ENCODE assay signal across 8 cellular contexts in the genomic region with DNA sequence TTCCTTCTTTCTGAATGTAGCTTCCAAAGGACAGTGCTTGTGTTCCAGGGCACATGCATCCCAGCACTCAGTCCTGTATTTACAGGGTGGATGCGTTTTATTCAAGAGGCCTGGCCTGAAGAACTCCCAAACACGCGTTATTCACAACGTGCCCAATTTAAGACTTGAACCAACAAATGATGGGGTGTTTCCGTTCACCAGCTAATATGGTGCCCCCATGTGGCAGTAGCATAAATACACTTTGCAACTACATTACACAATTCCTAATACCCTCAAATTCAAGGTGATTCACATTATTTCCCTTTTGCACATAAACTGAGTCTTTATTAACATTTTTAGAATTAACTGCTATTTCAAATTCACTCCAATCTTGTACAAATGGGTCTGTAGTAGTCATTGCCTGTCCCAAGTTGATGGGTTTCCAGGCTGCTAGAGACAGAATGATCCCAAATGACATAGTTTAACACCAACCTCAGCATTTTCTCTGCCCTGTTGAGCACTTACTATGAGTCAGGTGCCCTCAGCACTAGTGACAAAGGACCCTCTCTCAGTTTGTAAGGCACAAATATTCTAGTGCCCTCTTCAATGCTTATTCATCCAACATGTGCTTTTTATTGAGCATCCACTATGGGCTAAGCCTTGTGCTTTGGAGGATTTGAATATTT. TPM values are rescaled to one million over a fixed set of nuclear protein-coding genes. Genes with fewer than 3 reads are reported as not detected.
DNase-seq lines count a peak whose midpoint lies in the region; ATAC-seq and TF ChIP-seq lines count a peak whose summit lies in the region.

No MANE protein-coding gene starts in this region.

- H2BK120ac ChIP-seq in IMR-90 (ENCODE audit: low read depth, low read length) = peak overlapping the region; percentile 67

- H3K9ac ChIP-seq in DND-41 (ENCODE audit: low read depth, low read length) (no peak overlapping the region), IMR-90 (ENCODE audit: low read depth, low read length) (peak overlapping the region; percentile 22; the same call in 1 of the 2 replicates)

- peak overlapping the region; percentile 64; the same call in 1 of the 2 replicates for H4K91ac ChIP-seq in IMR-90 (ENCODE audit: insufficient read depth, low read depth, low read length)

- H3K36me3 ChIP-seq in DND-41 (ENCODE audit: insufficient read depth, low read length) (no peaks in the 10 kb centered on the region), IMR-90 (ENCODE audit: control insufficient read depth, insufficient read depth, low read length) (no peaks in the 10 kb centered on the region)

- DNase-seq in DND-41 (no peak), IMR-90 (peak; percentile 22), astrocyte of the cerebellum (ENCODE audit: low read depth) (no peak), lung microvascular endothelial cell (ENCODE audit: low read depth in 2 of 2) (peak; percentile 65 to 70), omental fat pad (ENCODE audit: low spot score) (no peak), NCI-H2029 (lab: John Stamatoyannopoulos, UW) (no peak)

- in situ Hi-C loops in IMR-90 (cut with MboI; ENCODE audit: low sequenced_read_pairs) (no loop called here), astrocyte of the cerebellum (cut with HindIII; ENCODE audit: low sequenced_read_pairs) (no loop called here)

- peak overlapping the region in 1 of 2 experiments; percentile 44; a peak in 2 of 4 replicates for H4K8ac ChIP-seq in IMR-90 (ENCODE audit: low read depth in 2 of 2, low read length in 2 of 2)

- H3K56ac ChIP-seq in IMR-90 (ENCODE audit: extremely low read depth, insufficient read depth, low read length) = no peak overlapping the region

- H3K18ac ChIP-seq in IMR-90 (ENCODE audit: low read depth, low read length) = peak overlapping the region; percentile 90

- no peaks in the 10 kb centered on the region for H3K9me3 ChIP-seq in DND-41 (ENCODE audit: insufficient read depth, low read length, severe bottlenecking)
- no peaks in the 10 kb centered on the region for H3K9me3 ChIP-seq in IMR-90 (ENCODE audit: control insufficient read depth, insufficient read depth, low read length)

- CTCF ChIA-PET in IMR-90 (lab: Yijun Ruan, JAX) = no interaction called here

- POLR2A ChIA-PET in IMR-90 (lab: Charles Lee; ENCODE audit: unreplicated experiment) = no interaction called here

- H3K4me1 ChIP-seq in DND-41 (ENCODE audit: insufficient read depth, low read length) (no peaks in the 10 kb centered on the region), IMR-90 (ENCODE audit: control insufficient read depth, insufficient read depth, low read length) (peaks cover 8% of the 10 kb centered on the region)

- ATAC-seq in DND-41 (ENCODE audit: insufficient read depth, low read depth) (no peak), IMR-90 (ENCODE audit: low read depth) (no peak; the same call in 1 of the 2 replicates), GM18867 (IDR thresholded peaks at IDR 0.05; ENCODE audit: unreplicated experiment) (no peak), omental fat pad (ENCODE audit: low FRiP score) (no peak), HG03442 (IDR thresholded peaks at IDR 0.05; ENCODE audit: unreplicated experiment) (no peak)

- H3K79me2 ChIP-seq in DND-41 (ENCODE audit: insufficient read depth, low read length) = no peaks in the 10 kb centered on the region

- no TSS peak for BruUV-seq in IMR-90 (replicated peaks; lab: Mats Ljungman, UMichigan)

- no peak overlapping the region for H2AK9ac ChIP-seq in IMR-90 (replicated peaks; ENCODE audit: low read depth, low read length, poor library complexity)

- H2BK20ac ChIP-seq in IMR-90 (ENCODE audit: low read depth, low read length) = peak overlapping the region; percentile 64

- TF ChIP-seq RAD21 in IMR-90 (IDR thresholded peaks at IDR 0.05; ENCODE audit: low read length) = 0 out of 2 replicates have a peak, but pooled peaks have one; percentile 2

- no CpG with 5 or more reads among the region's 5 CpGs for WGBS in IMR-90 (ENCODE audit: extremely low coverage in 2 of 2, insufficient read length in 1 of 2), 2 experiments

- H4K5ac ChIP-seq in IMR-90 (ENCODE audit: low read depth, low read length) = peak overlapping the region; percentile 94

- H3K4ac ChIP-seq in IMR-90 (ENCODE audit: low read depth, low read length) = peak overlapping the region; percentile 63

- no peak overlapping the region for H2AK5ac ChIP-seq in IMR-90 (ENCODE audit: low read depth, low read length)

- TF ChIP-seq CTCF in DND-41 (IDR thresholded peaks at IDR 0.05; ENCODE audit: borderline replicate concordance, extremely low read depth, low read length, poor library complexity, severe bottlenecking) (peak; percentile 51), IMR-90 (conservative IDR thresholded peaks at IDR 0.05; ENCODE audit: low read depth, low read length) (peak; percentile 34), astrocyte of the cerebellum (IDR thresholded peaks at IDR 0.05; ENCODE audit: low read depth, low read length, missing control alignments) (peak; percentile 25), omental fat pad (IDR thresholded peaks at IDR 0.05) (no peak)

- H3K4me2 ChIP-seq in DND-41 (ENCODE audit: insufficient read depth, low read length) (no peak overlapping the region), IMR-90 (ENCODE audit: low read depth, low read length) (no peak overlapping the region)

- H2BK5ac ChIP-seq in IMR-90 (ENCODE audit: low read depth, low read length, poor library complexity, severe bottlenecking) = peak overlapping the region; percentile 51

- 0 out of 3 replicates have a peak overlapping the region, but pooled peaks have one; percentile 49 for H2BK15ac ChIP-seq in IMR-90 (ENCODE audit: low read depth, low read length)

- H3K4me3 ChIP-seq in DND-41 (ENCODE audit: low read depth in 1 of 2, low read length in 2 of 2) (no peak overlapping the region), IMR-90 (ENCODE audit: insufficient read depth, low read depth, low read length) (no peak overlapping the region), astrocyte of the cerebellum (ENCODE audit: low read depth, low read length) (no peak overlapping the region)

- dilution Hi-C loops in IMR-90 (cut with HindIII; ENCODE audit: low sequenced_read_pairs, unreplicated experiment) = no loop called here

- H3K9me1 ChIP-seq in IMR-90 (ENCODE audit: insufficient read depth, low read length) = peaks cover 3% of the 10 kb centered on the region; the same call in 1 of the 2 replicates

- no peak overlapping the region; the same call in 1 of the 2 replicates for H3K23ac ChIP-seq in IMR-90 (ENCODE audit: low read depth, low read length)

- H2AFZ ChIP-seq in DND-41 (ENCODE audit: low read depth, low read length) (no peak overlapping the region), IMR-90 (replicated peaks; ENCODE audit: low read length, poor library complexity) (no peak overlapping the region)

- no peak for TF ChIP-seq POLR2A in IMR-90 (IDR thresholded peaks at IDR 0.05; ENCODE audit: low read depth, low read length)

- H3K27ac ChIP-seq in DND-41 (ENCODE audit: low read length) = no peak overlapping the region
- peak overlapping the region; percentile 82; the same call in 1 of the 2 replicates for H3K27ac ChIP-seq in IMR-90 (ENCODE audit: insufficient read depth, low read length)

- no peaks in the 10 kb centered on the region for H3K79me1 ChIP-seq in IMR-90 (ENCODE audit: low read depth in 1 of 2, low read length in 2 of 2)

- H3K14ac ChIP-seq in IMR-90 (replicated peaks; ENCODE audit: low read depth, low read length) = peak overlapping the region; percentile 10; the same call in 1 of the 2 replicates

- H3K27me3 ChIP-seq in DND-41 (ENCODE audit: insufficient read depth, low read length, poor library complexity) (no peaks in the 10 kb centered on the region), IMR-90 (ENCODE audit: control insufficient read depth, insufficient read depth, low read length) (no peaks in the 10 kb centered on the region)

- H4K20me1 ChIP-seq in DND-41 (ENCODE audit: insufficient read depth, low read length) = no peaks in the 10 kb centered on the region
- H4K20me1 ChIP-seq in IMR-90 (ENCODE audit: insufficient read depth, low read length) = no peaks in the 10 kb centered on the region

- intact Hi-C loops in IMR-90 (cut with micrococcal nuclease) = loop anchor here (2.0 kb wide), 1 partner anchor 17 kb away; no protein-coding TSS in a partner anchor

TF ChIP-seq in IMR-90, 13 proteins besides CTCF, POLR2A, EP300 and RAD21:
- TF ChIP-seq, protein P1, sequence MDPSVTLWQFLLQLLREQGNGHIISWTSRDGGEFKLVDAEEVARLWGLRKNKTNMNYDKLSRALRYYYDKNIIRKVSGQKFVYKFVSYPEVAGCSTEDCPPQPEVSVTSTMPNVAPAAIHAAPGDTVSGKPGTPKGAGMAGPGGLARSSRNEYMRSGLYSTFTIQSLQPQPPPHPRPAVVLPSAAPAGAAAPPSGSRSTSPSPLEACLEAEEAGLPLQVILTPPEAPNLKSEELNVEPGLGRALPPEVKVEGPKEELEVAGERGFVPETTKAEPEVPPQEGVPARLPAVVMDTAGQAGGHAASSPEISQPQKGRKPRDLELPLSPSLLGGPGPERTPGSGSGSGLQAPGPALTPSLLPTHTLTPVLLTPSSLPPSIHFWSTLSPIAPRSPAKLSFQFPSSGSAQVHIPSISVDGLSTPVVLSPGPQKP (IDR thresholded peaks at IDR 0.05; ENCODE audit: borderline replicate concordance, low read depth, low read length) = no peak
- TF ChIP-seq BHLHE40 (IDR thresholded peaks at IDR 0.05; ENCODE audit: low read depth, low read length) (no peak), SMC3 (IDR thresholded peaks at IDR 0.05; ENCODE audit: low read depth, low read length) (0 out of 2 replicates have a peak, but pooled peaks have one; percentile 17), RFX5 (IDR thresholded peaks at IDR 0.05; ENCODE audit: low read depth, low read length) (no peak), CEBPB (IDR thresholded peaks at IDR 0.05; ENCODE audit: low read depth, low read length) (peak; percentile 43; the same call in 1 of the 2 replicates)

RNA-seq across cellular contexts. Expression of a gene that starts 26.9 kb away (rescaled TPM):
- total RNA-seq in IMR-90 (2012; rRNA removed) = 0.18 and 0.28 TPM in 2 replicates
- polyA plus RNA-seq in IMR-90 (2012; rRNA removed) = 0.12 TPM in 1 of 2 replicates, not detected in the other
- polyA plus RNA-seq in IMR-90 (2012; cell fraction: cytosol; rRNA removed) = 0.08 and 0.13 TPM in 2 replicates
- 0.09 and 0.11 TPM in 2 replicates for polyA plus RNA-seq in IMR-90 (2012; cell fraction: nucleus; rRNA removed; ENCODE audit: low replicate concordance)
- total RNA-seq in lung microvascular endothelial cell = 155 and 398 TPM in 2 replicates
- total RNA-seq in omental fat pad = 1 to 10 TPM in 2 of 4 donors, under 1 TPM in 1, not detected in 1; 0.94 to 5.7 (median 1.6) TPM

RNA-seq across cellular contexts. Expression of a gene that starts 50.7 kb away (rescaled TPM):
- total RNA-seq in IMR-90 (2012; rRNA removed) = 0.28 and 0.72 TPM in 2 replicates
- polyA plus RNA-seq in IMR-90 (2012; rRNA removed) = 0.32 and 0.44 TPM in 2 replicates
- 0.02 and 0.13 TPM in 2 replicates for polyA plus RNA-seq in IMR-90 (2012; cell fraction: cytosol; rRNA removed)
- 0.11 and 0.24 TPM in 2 replicates for polyA plus RNA-seq in IMR-90 (2012; cell fraction: nucleus; rRNA removed; ENCODE audit: low replicate concordance)
- 3.7 and 4.2 TPM in 2 replicates for total RNA-seq in lung microvascular endothelial cell
- total RNA-seq in omental fat pad = 1 to 10 TPM; 1.8 to 3.3 (median 2.1) TPM

Comparison
In these comparisons a context has a peak if more than half of its experiments do, and no peak if none do; other contexts are left out.
1. DNase-seq: peak in IMR-90 (single experiment) and lung microvascular endothelial cell (2 of 2); none in DND-41 (single experiment), astrocyte of the cerebellum (single experiment), omental fat pad (single experiment) and NCI-H2029 (single experiment).
2. CTCF ChIP-seq: peak in DND-41 (single experiment), IMR-90 (single experiment) and astrocyte of the cerebellum (single experiment); none in omental fat pad (0 of 3).
3. RNA of a gene that starts 26.9 kb away (total RNA-seq): 155 to 398 TPM in lung microvascular endothelial cell; 0.94 to 5.7 TPM in omental fat pad and 0.18 to 0.28 TPM in IMR-90; every median in the first group is over 10 times any median in the second.